ENCODE assay signal across 10 cellular contexts in the genomic region with DNA sequence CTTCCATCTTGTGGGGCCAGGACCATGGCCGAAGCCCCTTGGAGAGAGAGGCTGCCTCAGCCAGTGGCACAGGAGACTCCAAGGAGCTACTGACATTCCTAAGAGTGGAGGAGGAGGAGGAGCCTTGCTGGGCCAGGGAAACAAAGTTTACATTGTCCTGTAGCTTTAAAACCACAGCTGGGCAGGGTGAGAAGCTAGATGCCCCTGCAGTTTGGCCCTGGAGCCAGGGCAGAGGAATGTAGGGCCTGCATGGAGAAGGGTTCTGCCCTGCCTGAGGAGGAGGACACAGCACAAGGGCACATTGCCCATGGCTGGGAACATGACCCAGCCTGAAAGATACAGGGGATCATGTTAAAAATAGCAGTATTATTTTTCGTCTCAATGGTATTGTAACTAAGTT. TPM values are rescaled to one million over a fixed set of nuclear protein-coding genes. Genes with fewer than 3 reads are reported as not detected.
DNase-seq lines count a peak whose midpoint lies in the region; ATAC-seq, FAIRE-seq and TF ChIP-seq lines count a peak whose summit lies in the region.
"Had no signal": no experiment of that assay in that cellular context is flagged by ENCODE, and none has a peak within 500 bp of the region (broad histone marks: within the 10 kb centered on the region; RNA-seq: fewer than 3 reads in every experiment).

No MANE protein-coding gene starts in this region.

- peaks cover 4% of the 10 kb centered on the region for H3K4me1 Mint-ChIP-seq in activated naive CD4-positive, alpha-beta T cell treated with anti-CD3 and anti-CD28 coated beads for 36 hours (ENCODE audit: low read depth)

- intact Hi-C loops in activated naive CD4-positive, alpha-beta T cell treated with anti-CD3 and anti-CD28 coated beads for 36 hours (cut with micrococcal nuclease), result loop anchor here (5.0 kb wide), 1 partner anchor 37 kb away; the partner anchor contains the start of gene PLCG1
- intact Hi-C loops in GM12878 (cut with micrococcal nuclease; ENCODE audit: unreplicated experiment), result no loop called here

- no peak overlapping the region for H3K4me3 Mint-ChIP-seq in activated naive CD4-positive, alpha-beta T cell treated with anti-CD3 and anti-CD28 coated beads for 36 hours

- H3K36me3 ChIP-seq in GM12878 (ENCODE audit: control insufficient read depth in 2 of 2, insufficient read depth in 2 of 2, low read length in 1 of 2) (peaks cover 31 to 32% of the 10 kb centered on the region in 2 experiments; a peak in 3 of 4 replicates), lung (ENCODE audit: control insufficient read depth in 2 of 2, insufficient read depth in 2 of 2, low read length in 2 of 2) (peaks cover 0 to 42% of the 10 kb centered on the region in 2 donors), tibial nerve (peaks cover 0 to 54% (median 4%) of the 10 kb centered on the region in 3 donors)

- H3K4me3 ChIP-seq in GM12878, result no peak overlapping the region
- no peak overlapping the region for H3K4me3 ChIP-seq in lung
- H3K4me3 ChIP-seq in tibial nerve, result no peak overlapping the region

- H3K27me3 ChIP-seq in GM12878 (replicated peaks in 1 of 2; ENCODE audit: control insufficient read depth in 2 of 2, insufficient read depth in 2 of 2, low read length in 1 of 2) (no peaks in the 10 kb centered on the region), lung (ENCODE audit: control insufficient read depth, insufficient read depth) (no peaks in the 10 kb centered on the region), tibial nerve (no peaks in the 10 kb centered on the region)

- no peak overlapping the region for H3K4me2 ChIP-seq in GM12878 (ENCODE audit: control insufficient read depth, insufficient read depth)

- H3K4me1 ChIP-seq in GM12878 (ENCODE audit: control insufficient read depth, insufficient read depth, low read length) (no peaks in the 10 kb centered on the region), lung (ENCODE audit: control insufficient read depth in 2 of 2, insufficient read depth in 2 of 2, low read length in 2 of 2) (peaks cover 8 to 14% of the 10 kb centered on the region in 2 donors), tibial nerve (peaks cover 0 to 79% (median 39%) of the 10 kb centered on the region in 4 donors)

- no peak for TF ChIP-seq EP300 in GM12878 (IDR thresholded peaks at IDR 0.05; ENCODE audit: borderline replicate concordance in 1 of 2, control insufficient read depth in 1 of 2, low read depth in 2 of 2, low read length in 2 of 2)
- no peak for TF ChIP-seq EP300 in tibial nerve (IDR thresholded peaks at IDR 0.05)

- CTCF ChIA-PET in activated naive CD4-positive, alpha-beta T cell treated with anti-CD3 and anti-CD28 coated beads for 36 hours (lab: Charles Lee), result interaction anchor here (1.1 to 3.3 kb wide), 2 partner anchors 40 to 165 kb away, joined by 3 to 10 read pairs; no protein-coding TSS in a partner anchor
- CTCF ChIA-PET in GM12878 (lab: Yijun Ruan, JAX), result interaction anchor here (0.6 to 4.4 kb wide), 5 partner anchors 41 to 1328 kb away, joined by 3 to 17 read pairs (median 4); no protein-coding TSS in a partner anchor

- TF ChIP-seq POLR2A in GM12878 (IDR thresholded peaks at IDR 0.05; ENCODE audit: low read depth, low read length) (no peak), tibial nerve (IDR thresholded peaks at IDR 0.05) (no peak)

- TF ChIP-seq RAD21 in GM12878 (IDR thresholded peaks at IDR 0.05; ENCODE audit: insufficient read depth, low read depth, low read length), result no peak

- H3K79me2 ChIP-seq in GM12878 (ENCODE audit: control insufficient read depth, insufficient read depth, low read length), result no peaks in the 10 kb centered on the region

- WGBS in GM12878 (ENCODE audit: insufficient coverage, insufficient replicate concordance, low lambda C conversion rate, missing lambda C conversion rate), result 21% methylated on average over 2 of the region's 2 CpGs
- 75 to 83% methylated on average over 2 of the region's 2 CpGs for WGBS in lung, 2 donors
- WGBS in tibial nerve, 2 donors, result 51 to 52% methylated on average over 2 of the region's 2 CpGs

- BruUV-seq in GM12878 (replicated peaks; lab: Mats Ljungman, UMichigan), result TSS peak; percentile 59

- POLR2A ChIA-PET in GM12878 (lab: Charles Lee), result no interaction called here

- no peaks in the 10 kb centered on the region for H4K20me1 ChIP-seq in GM12878 (ENCODE audit: control insufficient read depth, insufficient read depth)

- H3K27ac ChIP-seq in GM12878 (ENCODE audit: control insufficient read depth, insufficient read depth), result no peak overlapping the region
- peak overlapping the region; percentile 13 to 69 for H3K27ac ChIP-seq in lung (ENCODE audit: low read depth in 1 of 2, low read length in 1 of 2)
- peak overlapping the region; percentile 60 to 84 (median 74) for H3K27ac ChIP-seq in tibial nerve

- H3K9me3 Mint-ChIP-seq in activated naive CD4-positive, alpha-beta T cell treated with anti-CD3 and anti-CD28 coated beads for 36 hours, result no peaks in the 10 kb centered on the region

- peaks cover 21% of the 10 kb centered on the region for H3K36me3 Mint-ChIP-seq in activated naive CD4-positive, alpha-beta T cell treated with anti-CD3 and anti-CD28 coated beads for 36 hours (ENCODE audit: low read depth)

- no peak overlapping the region for H2AFZ ChIP-seq in GM12878 (ENCODE audit: control insufficient read depth, low read depth, low read length)

- RAD21 ChIA-PET in GM12878 (lab: Charles Lee; ENCODE audit: unreplicated experiment), result no interaction called here

- H3K9ac ChIP-seq in GM12878 (ENCODE audit: control insufficient read depth, insufficient read depth, low read length), result no peak overlapping the region

- DNase-seq in activated naive CD4-positive, alpha-beta T cell treated with anti-CD3 and anti-CD28 coated beads for 36 hours, result no peak
- no peak for DNase-seq in activated naive CD4-positive, alpha-beta T cell treated with Interleukin-2 at 50 U/mL for 16 hours
- DNase-seq in GM12878 (ENCODE audit: low read depth, low spot score) (no peak), lung (ENCODE audit: low spot score) (peak; percentile 27), tibial nerve (ENCODE audit: low spot score in 2 of 2) (no peak), SIG-M5 (lab: John Stamatoyannopoulos, UW) (no peak), DMS 273 (lab: John Stamatoyannopoulos, UW; ENCODE audit: unreplicated experiment) (no peak)
- DNase-seq: AML-193, cortex of kidney had no signal

- TF ChIP-seq CTCF in GM12878 (IDR thresholded peaks at IDR 0.05 in 2 of 3, conservative IDR thresholded peaks at IDR 0.05 in 1 of 3; ENCODE audit: control insufficient read depth in 2 of 3, extremely low read depth in 1 of 3, insufficient read depth in 1 of 3, low read depth in 3 of 3, low read length in 3 of 3), result no peak
- TF ChIP-seq CTCF in lung (IDR thresholded peaks at IDR 0.05; ENCODE audit: control extremely low read depth, extremely low read depth), result no peak
- no peak for TF ChIP-seq CTCF in tibial nerve (IDR thresholded peaks at IDR 0.05)

- SMC1A ChIA-PET in GM12878 (lab: Charles Lee; ENCODE audit: uncharacterized antibody, unreplicated experiment), result interaction anchor here (2.1 kb wide), 1 partner anchor 15 kb away, joined by 7 read pairs; no protein-coding TSS in a partner anchor

- no peaks in the 10 kb centered on the region for H3K27me3 Mint-ChIP-seq in activated naive CD4-positive, alpha-beta T cell treated with anti-CD3 and anti-CD28 coated beads for 36 hours (ENCODE audit: low read depth)

- H3K9me3 ChIP-seq in GM12878 (replicated peaks; ENCODE audit: control insufficient read depth, insufficient read depth, low read length) (no peaks in the 10 kb centered on the region), lung (ENCODE audit: control insufficient read depth in 2 of 2, insufficient read depth in 1 of 2, low read length in 1 of 2) (no peaks in the 10 kb centered on the region), tibial nerve (no peaks in the 10 kb centered on the region)

- peak overlapping the region; percentile 36 for H3K27ac Mint-ChIP-seq in activated naive CD4-positive, alpha-beta T cell treated with anti-CD3 and anti-CD28 coated beads for 36 hours

- in situ Hi-C loops in GM12878 (cut with MboI), result loop anchor here (5.0 kb wide), 2 partner anchors 58 to 168 kb away; partner anchors contain the start of gene LPIN3

- ATAC-seq in GM12878 (no peak), lung (ENCODE audit: insufficient read depth, low FRiP score) (no peak), GM18498 (IDR thresholded peaks at IDR 0.05; ENCODE audit: unreplicated experiment) (no peak)

- FAIRE-seq in GM12878 (lab: Jason Lieb, UNC), result no peak

TF ChIP-seq in GM12878, 131 proteins besides CTCF, POLR2A, EP300 and RAD21 (continues in another document):
- TF ChIP-seq IRF4 (IDR thresholded peaks at IDR 0.05; ENCODE audit: low read depth, low read length) (no peak), CEBPB (IDR thresholded peaks at IDR 0.05; ENCODE audit: borderline replicate concordance in 1 of 2, low read depth in 2 of 2, low read length in 2 of 2) (no peak), HDGF (IDR thresholded peaks at IDR 0.05) (no peak), SIN3A (IDR thresholded peaks at IDR 0.05; ENCODE audit: low read depth, low read length) (no peak), POLR2AphosphoS5 (IDR thresholded peaks at IDR 0.05; ENCODE audit: low read length) (no peak), TAF1 (IDR thresholded peaks at IDR 0.05; ENCODE audit: borderline replicate concordance, low read depth, low read length) (no peak), YY1 (IDR thresholded peaks at IDR 0.05; ENCODE audit: low read depth, low read length) (no peak), FOXM1 (IDR thresholded peaks at IDR 0.05; ENCODE audit: low read depth, low read length) (no peak), RBBP5 (conservative IDR thresholded peaks at IDR 0.05) (no peak)

RNA-seq across cellular contexts. Expression of gene PLCG1, which starts 37.4 kb away (rescaled TPM):
- total RNA-seq in activated naive CD4-positive, alpha-beta T cell treated with anti-CD3 and anti-CD28 coated beads for 36 hours, result 100 to 1,000 TPM; 117 to 136 TPM
- total RNA-seq in GM12878 (2013; cell fraction: nucleolus; rRNA removed), result 292 and 309 TPM in 2 replicates
- total RNA-seq in GM12878 (2014; rRNA removed), result 48.4 and 55.4 TPM in 2 replicates
- total RNA-seq in GM12878 (2014; rRNA removed; fragmentation: Illumina TruSeq; extraction: Trizol), result 39.3 and 39.5 TPM in 2 replicates
- total RNA-seq in GM12878 (2021), result 78.6 and 85.4 TPM in 2 replicates
- 53.5 TPM for polyA plus RNA-seq in GM12878 (2011; ENCODE audit: low read depth)
- 61.7 and 114 TPM in 2 replicates for polyA plus RNA-seq in GM12878 (2011; rRNA removed)
- polyA plus RNA-seq in GM12878 (2011; cell fraction: cytosol; rRNA removed), result 117 and 135 TPM in 2 replicates
- 795 and 878 TPM in 2 replicates for polyA plus RNA-seq in GM12878 (2011; cell fraction: nucleus; rRNA removed)
- 67.5 and 102 TPM in 2 replicates for polyA plus RNA-seq in GM12878 (2012)
- polyA plus RNA-seq in GM12878 (2014; fragmentation: Illumina TruSeq; extraction: Trizol), result 29.2 and 51.0 TPM in 2 replicates
- polyA plus RNA-seq in GM12878 (2014; fragmentation: Nextera tagmentation; extraction: Ambion mirVana), result 1 to 10 TPM; 2.6 to 3.0 TPM
- 70.4 and 85.0 TPM in 2 replicates for polyA plus RNA-seq in GM12878 (2014; rRNA removed)
- polyA plus RNA-seq in GM12878 (2016; fragmentation: Nextera tagmentation; extraction: Ambion mirVana), result 10 to 100 TPM; 12.8 to 13.0 TPM
- 123 and 185 TPM in 2 replicates for polyA minus RNA-seq in GM12878 (2011; rRNA and poly(A)+ RNA removed)
- 60.8 and 65.4 TPM in 2 replicates for polyA minus RNA-seq in GM12878 (2011; cell fraction: cytosol; rRNA and poly(A)+ RNA removed)
- polyA minus RNA-seq in GM12878 (2011; cell fraction: nucleus; rRNA and poly(A)+ RNA removed), result 200 and 222 TPM in 2 replicates
- total RNA-seq in lung, result 100 to 1,000 TPM in 1 of 2 donors, 10 to 100 TPM in 1; 89.7 to 154 TPM
- polyA plus RNA-seq in lung, result 10 to 100 TPM; 29.6 to 44.5 TPM
- 100 to 1,000 TPM; 127 to 165 (median 144) TPM for total RNA-seq in tibial nerve
